Comparison of ENCODE assay signal across 8 cellular contexts in genomic region chr2:234483568-234484251, GRCh38. TPM values are rescaled to one million over a fixed set of nuclear protein-coding genes. Genes with fewer than 3 reads are reported as not detected.
DNase-seq lines count a peak whose midpoint lies in the region; ATAC-seq and TF ChIP-seq lines count a peak whose summit lies in the region.

No MANE protein-coding gene starts in this region.

- no peak overlapping the region for H4K91ac ChIP-seq in trophoblast cell (ENCODE audit: low read depth, low read length)

- H3K4me1 ChIP-seq in OCI-LY7 (ENCODE audit: insufficient read depth, low read length, poor library complexity, severe bottlenecking) (peaks cover 79% of the 10 kb centered on the region), trophoblast cell (ENCODE audit: control insufficient read depth in 1 of 2, insufficient read depth in 2 of 2, low read length in 2 of 2) (no peaks in the 10 kb centered on the region)
- peaks cover 63 to 72% of the 10 kb centered on the region in 2 donors for H3K4me1 ChIP-seq in naive thymus-derived CD4-positive, alpha-beta T cell (ENCODE audit: control insufficient read depth in 2 of 2, insufficient read depth in 2 of 2, low read length in 2 of 2)

- no peak overlapping the region for H2BK12ac ChIP-seq in trophoblast cell (ENCODE audit: low read length)

- H3K4me3 ChIP-seq in OCI-LY7 (ENCODE audit: low read depth, low read length, poor library complexity, severe bottlenecking) (peak overlapping the region; percentile 56), trophoblast cell (ENCODE audit: low read depth, low read length) (no peak overlapping the region)
- peak overlapping the region; percentile 28 for H3K4me3 ChIP-seq in naive thymus-derived CD4-positive, alpha-beta T cell (ENCODE audit: low read length)

- H3K36me3 ChIP-seq in OCI-LY7 (ENCODE audit: insufficient read depth, low read length) (peaks cover 6% of the 10 kb centered on the region; the same call in 1 of the 2 replicates), trophoblast cell (ENCODE audit: control insufficient read depth in 1 of 2, insufficient read depth in 2 of 2, low read length in 2 of 2) (no peaks in the 10 kb centered on the region)
- no peaks in the 10 kb centered on the region for H3K36me3 ChIP-seq in naive thymus-derived CD4-positive, alpha-beta T cell (ENCODE audit: control insufficient read depth in 2 of 3, insufficient read depth in 3 of 3, low read length in 3 of 3)

- H3K4ac ChIP-seq in trophoblast cell (ENCODE audit: low read depth, low read length): no peak overlapping the region

- no peak overlapping the region for H3K23ac ChIP-seq in trophoblast cell (ENCODE audit: low read length)

- CTCF ChIA-PET in OCI-LY7 (lab: Charles Lee; ENCODE audit: unreplicated experiment): interaction anchor here (0.7 to 1.3 kb wide), 4 partner anchors 19 to 193 kb away, joined by 3 to 7 read pairs (median 4); no protein-coding TSS in a partner anchor
- CTCF ChIA-PET in activated naive CD4-positive, alpha-beta T cell treated with anti-CD3 and anti-CD28 coated beads for 36 hours (lab: Charles Lee): interaction anchor here (0.7 to 3.0 kb wide), 16 partner anchors 10 to 195 kb away, joined by 3 to 16 read pairs (median 4); no protein-coding TSS in a partner anchor
- CTCF ChIA-PET in naive thymus-derived CD4-positive, alpha-beta T cell (lab: Charles Lee): interaction anchor here (0.6 to 2.7 kb wide), 21 partner anchors 15 to 194 kb away, joined by 3 to 19 read pairs (median 4); no protein-coding TSS in a partner anchor

- H3K4me3 Mint-ChIP-seq in activated naive CD4-positive, alpha-beta T cell treated with anti-CD3 and anti-CD28 coated beads for 36 hours: peak overlapping the region; percentile 59
- H3K4me3 Mint-ChIP-seq in naive thymus-derived CD4-positive, alpha-beta T cell: peak overlapping the region; percentile 60 to 81 (median 67)

- H2BK120ac ChIP-seq in trophoblast cell (ENCODE audit: insufficient read depth, low read length, poor library complexity): no peak overlapping the region

- H2BK5ac ChIP-seq in trophoblast cell (ENCODE audit: low read depth, low read length, poor library complexity): no peak overlapping the region

- no peak overlapping the region for H3K14ac ChIP-seq in trophoblast cell (ENCODE audit: low read length)

- H2AK5ac ChIP-seq in trophoblast cell (ENCODE audit: low read length): no peak overlapping the region

- intact Hi-C loops in OCI-LY7 (cut with micrococcal nuclease; ENCODE audit: unreplicated experiment): loop anchor here (1.0 to 2.0 kb wide), 4 partner anchors 37 to 191 kb away; no protein-coding TSS in a partner anchor
- intact Hi-C loops in activated naive CD4-positive, alpha-beta T cell treated with anti-CD3 and anti-CD28 coated beads for 36 hours (cut with micrococcal nuclease): loop anchor here (1.0 kb wide), 3 partner anchors 8 to 191 kb away; no protein-coding TSS in a partner anchor
- intact Hi-C loops in naive thymus-derived CD4-positive, alpha-beta T cell (cut with micrococcal nuclease): loop anchor here (1.0 to 2.0 kb wide), 9 partner anchors 15 to 193 kb away; no protein-coding TSS in a partner anchor

- H3K9me3 Mint-ChIP-seq in activated naive CD4-positive, alpha-beta T cell treated with anti-CD3 and anti-CD28 coated beads for 36 hours: no peaks in the 10 kb centered on the region
- peaks cover 0 to 2% (median 0%) of the 10 kb centered on the region in 11 donors for H3K9me3 Mint-ChIP-seq in naive thymus-derived CD4-positive, alpha-beta T cell

- no peaks in the 10 kb centered on the region for H3K9me2 ChIP-seq in OCI-LY7 (ENCODE audit: insufficient read depth, low read length)

- H3K9me3 ChIP-seq in OCI-LY7 (ENCODE audit: low read length) (peaks cover 5% of the 10 kb centered on the region; the same call in 1 of the 2 replicates), trophoblast cell (ENCODE audit: insufficient read depth, low read depth, low read length) (peaks cover 1% of the 10 kb centered on the region)
- H3K9me3 ChIP-seq in naive thymus-derived CD4-positive, alpha-beta T cell (ENCODE audit: control insufficient read depth in 2 of 3, low read length in 3 of 3): no peaks in the 10 kb centered on the region

- H3K79me2 ChIP-seq in OCI-LY7 (ENCODE audit: insufficient read depth, low read depth, low read length) (no peaks in the 10 kb centered on the region), trophoblast cell (ENCODE audit: control insufficient read depth, insufficient read depth, low read length, poor library complexity) (no peaks in the 10 kb centered on the region)

- peak overlapping the region; percentile 88 for H3K27ac Mint-ChIP-seq in activated naive CD4-positive, alpha-beta T cell treated with anti-CD3 and anti-CD28 coated beads for 36 hours
- peak overlapping the region; percentile 87 to 99 (median 95) for H3K27ac Mint-ChIP-seq in naive thymus-derived CD4-positive, alpha-beta T cell

- POLR2A ChIA-PET in OCI-LY7 (lab: Charles Lee): interaction anchor here (0.7 to 2.3 kb wide), 15 partner anchors 9 to 193 kb away, joined by 3 to 18 read pairs (median 6); no protein-coding TSS in a partner anchor
- POLR2A ChIA-PET in naive thymus-derived CD4-positive, alpha-beta T cell (lab: Charles Lee): interaction anchor here (0.6 to 3.9 kb wide), 21 partner anchors 8 to 616 kb away, joined by 3 to 44 read pairs (median 4); partner anchors contain the start of gene ARL4C

- H3K4me2 ChIP-seq in OCI-LY7 (ENCODE audit: low read length) (peak overlapping the region; percentile 87), trophoblast cell (ENCODE audit: low read length) (no peak overlapping the region)

- peaks cover 2% of the 10 kb centered on the region for H3K36me3 Mint-ChIP-seq in activated naive CD4-positive, alpha-beta T cell treated with anti-CD3 and anti-CD28 coated beads for 36 hours (ENCODE audit: low read depth)
- H3K36me3 Mint-ChIP-seq in naive thymus-derived CD4-positive, alpha-beta T cell: peaks cover 0 to 68% (median 6%) of the 10 kb centered on the region in 5 donors

- H2AFZ ChIP-seq in OCI-LY7 (ENCODE audit: low read length): peak overlapping the region; percentile 65; the same call in 1 of the 2 replicates
- H2AFZ ChIP-seq in trophoblast cell (ENCODE audit: insufficient read depth, low read length, poor library complexity): no peak overlapping the region

- no peaks in the 10 kb centered on the region for H3K27me3 ChIP-seq in naive thymus-derived CD4-positive, alpha-beta T cell (ENCODE audit: control insufficient read depth in 2 of 2, insufficient read depth in 2 of 2, low read length in 2 of 2)
- H3K27me3 ChIP-seq in trophoblast cell (ENCODE audit: insufficient read depth, low read length): no peaks in the 10 kb centered on the region

- no peaks in the 10 kb centered on the region for H3K27me3 Mint-ChIP-seq in activated naive CD4-positive, alpha-beta T cell treated with anti-CD3 and anti-CD28 coated beads for 36 hours (ENCODE audit: low read depth)
- H3K27me3 Mint-ChIP-seq in naive thymus-derived CD4-positive, alpha-beta T cell: no peaks in the 10 kb centered on the region

- peak; percentile 66 for ATAC-seq in GM21786 (IDR thresholded peaks at IDR 0.05; ENCODE audit: unreplicated experiment)
- peak; percentile 89 for ATAC-seq in naive thymus-derived CD4-positive, alpha-beta T cell
- ATAC-seq in HG02885 (IDR thresholded peaks at IDR 0.05; ENCODE audit: poor library complexity, unreplicated experiment): no peak

- DNase-seq in EH (ENCODE audit: low read depth) (peak; percentile 16), OCI-LY7 (ENCODE audit: low spot score) (peak; percentile 95), EL (no peak), trophoblast cell (no peak)
- DNase-seq in activated naive CD4-positive, alpha-beta T cell treated with anti-CD3 and anti-CD28 coated beads for 36 hours: peak; percentile 88
- peak; percentile 50 to 88 (median 80) for DNase-seq in naive thymus-derived CD4-positive, alpha-beta T cell

- H3K27ac ChIP-seq in OCI-LY7 (ENCODE audit: low read depth, low read length, poor library complexity, severe bottlenecking) (peak overlapping the region; percentile 97), trophoblast cell (ENCODE audit: low read depth, low read length) (no peak overlapping the region)
- peak overlapping the region; percentile 94 for H3K27ac ChIP-seq in naive thymus-derived CD4-positive, alpha-beta T cell (ENCODE audit: low read depth, low read length)

- BruUV-seq in OCI-LY7 (replicated peaks; lab: Mats Ljungman, UMichigan): no TSS peak

- H3K79me1 ChIP-seq in trophoblast cell (ENCODE audit: low read length): no peaks in the 10 kb centered on the region

- no peak overlapping the region for H4K8ac ChIP-seq in trophoblast cell (ENCODE audit: low read depth, low read length)

- H3K18ac ChIP-seq in trophoblast cell (ENCODE audit: low read length): no peak overlapping the region

- no peaks in the 10 kb centered on the region for H4K20me1 ChIP-seq in OCI-LY7 (ENCODE audit: insufficient read depth, low read length)

- WGBS in trophoblast cell (ENCODE audit: extremely low coverage, insufficient coverage, insufficient read length): no CpG with 5 or more reads among the region's 9 CpGs

- H3K9ac ChIP-seq in trophoblast cell (ENCODE audit: low read length): no peak overlapping the region

- peaks cover 78% of the 10 kb centered on the region for H3K4me1 Mint-ChIP-seq in activated naive CD4-positive, alpha-beta T cell treated with anti-CD3 and anti-CD28 coated beads for 36 hours (ENCODE audit: low read depth)
- H3K4me1 Mint-ChIP-seq in naive thymus-derived CD4-positive, alpha-beta T cell: peaks cover 44 to 95% (median 84%) of the 10 kb centered on the region in 7 donors

- peak; percentile 80 for TF ChIP-seq CTCF in OCI-LY7 (conservative IDR thresholded peaks at IDR 0.05; ENCODE audit: low read length)

- no peak overlapping the region for H4K12ac ChIP-seq in trophoblast cell (ENCODE audit: low read depth, low read length)

RNA-seq across cellular contexts. Expression of gene ARL4C, which starts 13.2 kb away (rescaled TPM):
- total RNA-seq in OCI-LY7 (2014; rRNA removed; shearing (Covaris generic)): 15.4 and 15.7 TPM in 2 replicates
- 18.9 and 19.6 TPM in 2 replicates for total RNA-seq in OCI-LY7 (2022)
- 10 to 100 TPM; 24.2 to 24.9 TPM for total RNA-seq in activated naive CD4-positive, alpha-beta T cell treated with anti-CD3 and anti-CD28 coated beads for 36 hours
- 100 to 1,000 TPM; 200 to 329 (median 290) TPM for total RNA-seq in naive thymus-derived CD4-positive, alpha-beta T cell
- 100 to 1,000 TPM in 1 of 2 donors, 10 to 100 TPM in 1; 90.6 to 115 TPM for polyA plus RNA-seq in naive thymus-derived CD4-positive, alpha-beta T cell
- 28.8 TPM in 2 replicates for polyA plus RNA-seq in trophoblast cell (2013)

Comparison
In these comparisons a context has a peak if more than half of its experiments do, and no peak if none do; other contexts are left out.
1. DNase-seq: peak in EH (single experiment), OCI-LY7 (single experiment), activated naive CD4-positive, alpha-beta T cell treated with anti-CD3 and anti-CD28 coated beads for 36 hours (single experiment) and naive thymus-derived CD4-positive, alpha-beta T cell (9 of 9); none in EL (single experiment) and trophoblast cell (0 of 2).
2. RNA of gene ARL4C, which starts 13.2 kb away (total RNA-seq): 200 to 329 TPM in naive thymus-derived CD4-positive, alpha-beta T cell; 24.2 to 24.9 TPM in activated naive CD4-positive, alpha-beta T cell treated with anti-CD3 and anti-CD28 coated beads for 36 hours and 15.4 to 19.6 TPM in OCI-LY7; every median in the first group is over 4 times any median in the second.